In genomic region chr22:42518637-42519543, GRCh38 we compare ENCODE assay signal across 8 cellular contexts. TPM values are rescaled to one million over a fixed set of nuclear protein-coding genes. Genes with fewer than 3 reads are reported as not detected.
DNase-seq lines count a peak whose midpoint lies in the region; ATAC-seq, FAIRE-seq and TF ChIP-seq lines count a peak whose summit lies in the region.
"Not testable (repeated sequence)": the region's sequence is repeated elsewhere in the genome, so short reads cannot be mapped to it uniquely, and the experiment has no call there.

No MANE protein-coding gene starts in this region.

- peak overlapping the region; percentile 71 for H3K4me2 ChIP-seq in K562 (ENCODE audit: insufficient read depth, low read length)

- intact Hi-C loops in K562 (cut with micrococcal nuclease), result not testable (repeated sequence)

- not testable (repeated sequence) for H2AFZ ChIP-seq in K562 (ENCODE audit: low read depth, low read length)

- in situ Hi-C loops in K562 (cut with MboI), result not testable (repeated sequence)

- not testable (repeated sequence) for H3K9me1 ChIP-seq in K562 (ENCODE audit: control insufficient read depth, insufficient read depth, low read length)

- not testable (repeated sequence) for H3K27me3 Mint-ChIP-seq in T-cell

- not testable (repeated sequence) for H3K9me3 ChIP-seq in K562 (replicated peaks; ENCODE audit: control insufficient read depth, insufficient read depth, low read depth, low read length); mucosa of stomach (ENCODE audit: control insufficient read depth, low read length)

- H3K4me3 Mint-ChIP-seq in T-cell, result peak overlapping the region; percentile 88 to 98 (median 92)
- peak overlapping the region; percentile 94 for H3K4me3 Mint-ChIP-seq in stimulated activated effector memory CD8-positive, alpha-beta T cell treated with anti-CD3 and anti-CD28 coated beads, Interleukin-12 subunit alpha, Interleukin-12 subunit beta, amount 100 ng/mL, for 72 hours

- not testable (repeated sequence) for BruUV-seq in K562 (replicated peaks; lab: Mats Ljungman, UMichigan)

- not testable (repeated sequence) for DNase-seq in T-cell; K562 (ENCODE audit: extremely low read depth in 1 of 4, low spot score in 3 of 4); foreskin keratinocyte
- DNase-seq in stimulated activated effector memory CD8-positive, alpha-beta T cell treated with anti-CD3 and anti-CD28 coated beads, Interleukin-12 subunit alpha, Interleukin-12 subunit beta, amount 100 ng/mL, for 72 hours (ENCODE audit: low spot score in 2 of 2), result peak in 1 of 2 donors; percentile 15

- not testable (repeated sequence) for TF ChIP-seq EP300 in K562 (IDR thresholded peaks at IDR 0.05; ENCODE audit: low read length)

- H3K4me1 Mint-ChIP-seq in T-cell, result peaks cover 8 to 25% (median 8%) of the 10 kb centered on the region in 3 donors
- peaks cover 20% of the 10 kb centered on the region for H3K4me1 Mint-ChIP-seq in stimulated activated effector memory CD8-positive, alpha-beta T cell treated with anti-CD3 and anti-CD28 coated beads, Interleukin-12 subunit alpha, Interleukin-12 subunit beta, amount 100 ng/mL, for 72 hours

- POLR2A ChIA-PET in T-cell (lab: Charles Lee); K562 (lab: Yijun Ruan, JAX): not testable (repeated sequence)

- H3K36me3 ChIP-seq in K562 (ENCODE audit: control insufficient read depth, insufficient read depth, low read length), result peaks cover 23% of the 10 kb centered on the region; the same call in 1 of the 3 replicates
- H3K36me3 ChIP-seq in mucosa of stomach (ENCODE audit: control insufficient read depth, insufficient read depth, low read length), result not testable (repeated sequence)

- peak; percentile 75 for FAIRE-seq in K562 (lab: Jason Lieb, UNC)

- H3K27ac ChIP-seq in C4-2B (peak overlapping the region; percentile 83), K562 (ENCODE audit: extremely low read depth, low read depth, low read length) (peak overlapping the region; percentile 70; the same call in 2 of the 3 replicates), foreskin keratinocyte (peak overlapping the region; percentile 88)

- not testable (repeated sequence) for TF ChIP-seq RAD21 in K562 (CRISPR knock-in tag; conservative IDR thresholded peaks at IDR 0.05 in 1 of 2, IDR thresholded peaks at IDR 0.05 in 1 of 2)

- not testable (repeated sequence) for H4K20me1 ChIP-seq in K562 (replicated peaks; ENCODE audit: control insufficient read depth, insufficient read depth, low read length)

- ATAC-seq in GM19395 (IDR thresholded peaks at IDR 0.05; ENCODE audit: unreplicated experiment) (peak; percentile 19), HG03460 (IDR thresholded peaks at IDR 0.05; ENCODE audit: unreplicated experiment) (peak; percentile 33), T-cell (replicated peaks in 1 of 4) (peak; percentile 18 to 39 (median 36)), K562 (peak; percentile 19), foreskin keratinocyte (peak; percentile 59)
- ATAC-seq in stimulated activated effector memory CD8-positive, alpha-beta T cell treated with anti-CD3 and anti-CD28 coated beads, Interleukin-12 subunit alpha, Interleukin-12 subunit beta, amount 100 ng/mL, for 72 hours, result peak; percentile 27

- CTCF ChIA-PET in T-cell (lab: Charles Lee); K562 (lab: Yijun Ruan, JAX; ENCODE audit: low intra/inter-chr PET ratio): not testable (repeated sequence)

- H3K9me3 Mint-ChIP-seq in T-cell; stimulated activated effector memory CD8-positive, alpha-beta T cell treated with anti-CD3 and anti-CD28 coated beads, Interleukin-12 subunit alpha, Interleukin-12 subunit beta, amount 100 ng/mL, for 72 hours: not testable (repeated sequence)

- TF ChIP-seq POLR2A in K562 (conservative IDR thresholded peaks at IDR 0.05), result not testable (repeated sequence)

- H3K79me2 ChIP-seq in K562 (ENCODE audit: control insufficient read depth, insufficient read depth, low read length), result peaks cover 24% of the 10 kb centered on the region

- H3K9ac ChIP-seq in K562 (ENCODE audit: insufficient read depth in 1 of 2, low read depth in 2 of 2, low read length in 2 of 2) (peak overlapping the region; percentile 76 to 95), mucosa of stomach (ENCODE audit: low read length) (peak overlapping the region; percentile 70)

- 0% methylated on average over 8 of the region's 30 CpGs for WGBS in K562 (ENCODE audit: insufficient coverage, low coverage, missing lambda C conversion rate)

- not testable (repeated sequence) for TF ChIP-seq CTCF in C4-2B (conservative IDR thresholded peaks at IDR 0.05); K562 (IDR thresholded peaks at IDR 0.05 in 2 of 3, conservative IDR thresholded peaks at IDR 0.05 in 1 of 3; ENCODE audit: insufficient read depth in 2 of 3, low read depth in 1 of 3, low read length in 3 of 3); foreskin keratinocyte (conservative IDR thresholded peaks at IDR 0.05)

- not testable (repeated sequence) for H3K36me3 Mint-ChIP-seq in T-cell
- peaks cover 49% of the 10 kb centered on the region for H3K36me3 Mint-ChIP-seq in stimulated activated effector memory CD8-positive, alpha-beta T cell treated with anti-CD3 and anti-CD28 coated beads, Interleukin-12 subunit alpha, Interleukin-12 subunit beta, amount 100 ng/mL, for 72 hours

- H3K27ac Mint-ChIP-seq in T-cell, result peak overlapping the region; percentile 90 to 94
- peak overlapping the region; percentile 95 for H3K27ac Mint-ChIP-seq in stimulated activated effector memory CD8-positive, alpha-beta T cell treated with anti-CD3 and anti-CD28 coated beads, Interleukin-12 subunit alpha, Interleukin-12 subunit beta, amount 100 ng/mL, for 72 hours

- peaks cover 4 to 25% of the 10 kb centered on the region in 2 experiments; a peak in 3 of 5 replicates for H3K4me1 ChIP-seq in K562 (replicated peaks in 1 of 2; ENCODE audit: control insufficient read depth in 2 of 2, insufficient read depth in 2 of 2, low read length in 2 of 2)
- not testable (repeated sequence) for H3K4me1 ChIP-seq in foreskin keratinocyte; mucosa of stomach (ENCODE audit: control insufficient read depth, insufficient read depth, low read length)

- not testable (repeated sequence) for H3K27me3 ChIP-seq in K562 (ENCODE audit: control insufficient read depth in 2 of 2, insufficient read depth in 2 of 2, low read length in 2 of 2); foreskin keratinocyte; mucosa of stomach (ENCODE audit: control insufficient read depth, insufficient read depth, low read length)

- H3K4me3 ChIP-seq in K562, result peak overlapping the region; percentile 58
- H3K4me3 ChIP-seq in mucosa of stomach (ENCODE audit: low read length), result not testable (repeated sequence)

RNA-seq across cellular contexts. Expression of gene RRP7A, which starts 0.7 kb away (rescaled TPM):
- total RNA-seq in T-cell (10 to 100 TPM; 51.2 to 84.9 (median 54.4) TPM), K562 (2014; rRNA removed) (42.3 and 48.9 TPM in 2 replicates), K562 (2014; rRNA removed; fragmentation: Illumina TruSeq; extraction: Trizol) (29.7 and 34.6 TPM in 2 replicates), K562 (2015; rRNA removed; fragmentation: Illumina TruSeq; extraction: Trizol) (39.7 and 40.3 TPM in 2 replicates), K562 (2021) (74.1 and 82.6 TPM in 2 replicates), foreskin keratinocyte (40.5 and 65.8 TPM in 2 replicates)
- total RNA-seq in K562 (2011; cell fraction: chromatin; rRNA removed; ENCODE audit: low replicate concordance), result 17.1 and 44.0 TPM in 2 replicates
- 34.3 and 41.7 TPM in 2 replicates for total RNA-seq in K562 (2011; cell fraction: nucleolus; rRNA removed)
- total RNA-seq in K562 (2011; cell fraction: nucleoplasm; rRNA removed), result 23.6 and 25.4 TPM in 2 replicates
- polyA plus RNA-seq in K562 (2011; rRNA removed) (28.3 and 39.3 TPM in 2 replicates), K562 (2014; fragmentation: Illumina TruSeq; extraction: Trizol) (51.9 and 69.1 TPM in 2 replicates), K562 (2014; fragmentation: Nextera tagmentation; extraction: Ambion mirVana) (10 to 100 TPM in 1 of 2 experiments, 1 to 10 TPM in 1; 3.4 to 12.9 TPM), K562 (2014; rRNA removed) (45.8 and 47.0 TPM in 2 replicates), foreskin keratinocyte (43.9 and 108 TPM in 2 replicates)
- polyA plus RNA-seq in K562 (2011; cell fraction: cytosol; rRNA removed), result 23.0 and 37.5 TPM in 2 replicates
- polyA plus RNA-seq in K562 (2011; cell fraction: nucleus; rRNA removed), result 14.2 and 22.3 TPM in 2 replicates
- polyA plus RNA-seq in K562 (2012), result 23.0 and 42.9 TPM in 2 replicates
- 13.4 and 13.8 TPM in 2 replicates for polyA minus RNA-seq in K562 (2011; rRNA and poly(A)+ RNA removed)
- 8.6 and 16.2 TPM in 2 replicates for polyA minus RNA-seq in K562 (2011; cell fraction: cytosol; rRNA and poly(A)+ RNA removed)
- polyA minus RNA-seq in K562 (2011; cell fraction: nucleus; rRNA and poly(A)+ RNA removed), result 12.3 and 13.2 TPM in 2 replicates

RNA-seq across cellular contexts. Expression of gene SERHL2, which starts 34.9 kb away (rescaled TPM):
- total RNA-seq in T-cell (1 to 10 TPM in 3 of 5 donors, under 1 TPM in 2; 0.70 to 1.6 (median 1.0) TPM), K562 (2014; rRNA removed) (25.2 and 29.1 TPM in 2 replicates), K562 (2014; rRNA removed; fragmentation: Illumina TruSeq; extraction: Trizol) (20.1 and 22.6 TPM in 2 replicates), K562 (2015; rRNA removed; fragmentation: Illumina TruSeq; extraction: Trizol) (19.3 and 22.6 TPM in 2 replicates), K562 (2021) (19.9 and 21.9 TPM in 2 replicates), foreskin keratinocyte (0.88 and 1.3 TPM in 2 replicates)
- total RNA-seq in K562 (2011; cell fraction: chromatin; rRNA removed; ENCODE audit: low replicate concordance), result 26.6 and 59.0 TPM in 2 replicates
- 39.4 and 42.1 TPM in 2 replicates for total RNA-seq in K562 (2011; cell fraction: nucleolus; rRNA removed)
- 33.8 and 38.9 TPM in 2 replicates for total RNA-seq in K562 (2011; cell fraction: nucleoplasm; rRNA removed)
- polyA plus RNA-seq in K562 (2011; rRNA removed) (51.9 and 62.6 TPM in 2 replicates), K562 (2014; fragmentation: Illumina TruSeq; extraction: Trizol) (32.2 and 35.0 TPM in 2 replicates), K562 (2014; fragmentation: Nextera tagmentation; extraction: Ambion mirVana) (10 to 100 TPM; 24.6 to 28.3 TPM), K562 (2014; rRNA removed) (33.6 and 33.8 TPM in 2 replicates), foreskin keratinocyte (1.1 and 1.5 TPM in 2 replicates)
- 35.5 and 56.3 TPM in 2 replicates for polyA plus RNA-seq in K562 (2011; cell fraction: cytosol; rRNA removed)
- polyA plus RNA-seq in K562 (2011; cell fraction: nucleus; rRNA removed), result 74.9 and 83.4 TPM in 2 replicates
- 13.3 and 21.9 TPM in 2 replicates for polyA plus RNA-seq in K562 (2012)
- polyA minus RNA-seq in K562 (2011; rRNA and poly(A)+ RNA removed), result 17.8 and 23.1 TPM in 2 replicates
- 7.9 and 15.3 TPM in 2 replicates for polyA minus RNA-seq in K562 (2011; cell fraction: cytosol; rRNA and poly(A)+ RNA removed)
- polyA minus RNA-seq in K562 (2011; cell fraction: nucleus; rRNA and poly(A)+ RNA removed), result 15.2 and 19.3 TPM in 2 replicates
